ENCODE assay signal across 24 cellular contexts in the genomic region with DNA sequence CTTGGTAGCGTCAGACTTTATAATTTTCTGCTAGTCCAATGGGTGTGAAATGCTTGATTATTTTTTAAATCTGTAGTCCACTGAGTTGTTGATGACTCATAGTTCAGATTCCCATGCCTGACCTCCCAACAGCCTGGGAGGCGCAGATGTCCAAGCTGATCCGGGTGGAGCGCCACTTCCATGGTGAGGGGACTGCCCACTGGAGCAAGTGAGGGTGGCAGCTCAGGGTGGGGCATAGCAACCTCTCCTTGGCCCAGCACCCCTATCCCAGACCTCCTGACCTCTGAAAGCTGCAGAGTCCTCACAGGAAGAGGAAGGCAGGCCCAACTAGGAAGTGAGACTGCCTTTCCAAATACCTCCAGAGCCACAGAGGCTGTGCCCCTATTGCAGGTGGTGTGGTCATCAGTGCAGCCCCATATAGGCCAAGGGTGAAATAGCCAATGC. TPM values are rescaled to one million over a fixed set of nuclear protein-coding genes. Genes with fewer than 3 reads are reported as not detected.
A peak's percentile ranks its signal among the peaks of the same experiment; 100 is the strongest.
DNase-seq lines count a peak whose midpoint lies in the region; ATAC-seq and TF ChIP-seq lines count a peak whose summit lies in the region.
"Had no signal": no experiment of that assay in that cellular context is flagged by ENCODE, and none has a peak within 500 bp of the region (broad histone marks: within the 10 kb centered on the region; RNA-seq: fewer than 3 reads in every experiment).

No MANE protein-coding gene starts in this region.

- H3K4me3 ChIP-seq in esophagus muscularis mucosa = no peak overlapping the region
- H3K4me3 ChIP-seq: BLaER1, Peyer's patch, right lobe of liver had no signal

- no peak for ATAC-seq in GM21723 (IDR thresholded peaks at IDR 0.05; ENCODE audit: unreplicated experiment)
- ATAC-seq in esophagus mucosa = no peak
- ATAC-seq: activated CD4-positive, CD25-positive, alpha-beta regulatory T cell treated with anti-CD3 and anti-CD28 coated beads, Interleukin-2, amount 50 U/mL, for 24 hours; foreskin keratinocyte; right lobe of liver had no signal

- peak overlapping the region; percentile 74 for H3K4me3 Mint-ChIP-seq in activated T-helper 1 cell treated with anti-CD3 and anti-CD28 coated beads, Interleukin-12 subunit alpha, Interleukin-12 subunit beta, Interleukin-2, Interleukin-4 antibody, amounts not matched to agents 30 ng/mL and 10 ng/mL and 1 ng/mL, durations not matched to agents 14 hours and 24 hours and 36 hours
- H3K4me3 Mint-ChIP-seq: endodermal cell, memory B cell had no signal

- H3K9me3 ChIP-seq in esophagus muscularis mucosa = no peaks in the 10 kb centered on the region
- H3K9me3 ChIP-seq: BLaER1, neutrophil, Peyer's patch, right lobe of liver had no signal

- H3K9me3 Mint-ChIP-seq in activated T-helper 1 cell treated with anti-CD3 and anti-CD28 coated beads, Interleukin-12 subunit alpha, Interleukin-12 subunit beta, Interleukin-2, Interleukin-4 antibody, amounts not matched to agents 30 ng/mL and 10 ng/mL and 1 ng/mL, durations not matched to agents 14 hours and 24 hours and 36 hours = no peaks in the 10 kb centered on the region
- H3K9me3 Mint-ChIP-seq: endodermal cell, memory B cell had no signal

- TF ChIP-seq POLR2A in esophagus muscularis mucosa (IDR thresholded peaks at IDR 0.05; ENCODE audit: low read depth) = no peak

- peaks cover 43% of the 10 kb centered on the region for H3K36me3 Mint-ChIP-seq in activated T-helper 1 cell treated with anti-CD3 and anti-CD28 coated beads, Interleukin-12 subunit alpha, Interleukin-12 subunit beta, Interleukin-2, Interleukin-4 antibody, amounts not matched to agents 30 ng/mL and 10 ng/mL and 1 ng/mL, durations not matched to agents 14 hours and 24 hours and 36 hours (ENCODE audit: low read depth)
- H3K36me3 Mint-ChIP-seq: memory B cell had no signal

- H3K36me3 ChIP-seq in esophagus muscularis mucosa = no peaks in the 10 kb centered on the region
- H3K36me3 ChIP-seq: BLaER1, neutrophil, Peyer's patch, right lobe of liver had no signal

- TF ChIP-seq CTCF in esophagus muscularis mucosa (IDR thresholded peaks at IDR 0.05) = no peak

- no peaks in the 10 kb centered on the region for H3K27me3 Mint-ChIP-seq in activated T-helper 1 cell treated with anti-CD3 and anti-CD28 coated beads, Interleukin-12 subunit alpha, Interleukin-12 subunit beta, Interleukin-2, Interleukin-4 antibody, amounts not matched to agents 30 ng/mL and 10 ng/mL and 1 ng/mL, durations not matched to agents 14 hours and 24 hours and 36 hours (ENCODE audit: insufficient read depth)

- intact Hi-C loops in activated T-helper 1 cell treated with anti-CD3 and anti-CD28 coated beads, Interleukin-12 subunit alpha, Interleukin-12 subunit beta, Interleukin-2, Interleukin-4 antibody, amounts not matched to agents 30 ng/mL and 10 ng/mL and 1 ng/mL, durations not matched to agents 14 hours and 24 hours and 36 hours (cut with micrococcal nuclease) = no loop called here
- intact Hi-C loops in esophagus muscularis mucosa (cut with DNase I) = no loop called here

- WGBS in esophagus muscularis mucosa = 93% methylated on average over 4 of the region's 4 CpGs

- peaks cover 43% of the 10 kb centered on the region for H3K4me1 Mint-ChIP-seq in activated T-helper 1 cell treated with anti-CD3 and anti-CD28 coated beads, Interleukin-12 subunit alpha, Interleukin-12 subunit beta, Interleukin-2, Interleukin-4 antibody, amounts not matched to agents 30 ng/mL and 10 ng/mL and 1 ng/mL, durations not matched to agents 14 hours and 24 hours and 36 hours (ENCODE audit: low read depth)

- H3K4me1 ChIP-seq in esophagus muscularis mucosa = peaks cover 13 to 26% (median 18%) of the 10 kb centered on the region in 4 donors
- H3K4me1 ChIP-seq: foreskin keratinocyte had no signal

- H3K27me3 ChIP-seq in esophagus muscularis mucosa = peaks cover 0 to 83% (median 29%) of the 10 kb centered on the region in 4 donors

- DNase-seq in Ammon's horn (ENCODE audit: low spot score) (peak; percentile 57), EL (peak; percentile 13), myocyte (ENCODE audit: low read depth) (peak; percentile 60), esophagus muscularis mucosa (ENCODE audit: extremely low spot score) (no peak)
- no peak for DNase-seq in activated T-helper 1 cell treated with anti-CD3 and anti-CD28 coated beads, Interleukin-12 subunit alpha, Interleukin-12 subunit beta, Interleukin-2, Interleukin-4 antibody, amounts not matched to agents 30 ng/mL and 10 ng/mL and 1 ng/mL, durations not matched to agents 14 hours and 24 hours and 36 hours (ENCODE audit: low spot score)
- DNase-seq in stimulated activated naive CD4-positive, alpha-beta T cell (lab: John Stamatoyannopoulos, UW) = no peak
- DNase-seq: activated CD8-positive, alpha-beta memory T cell treated with anti-CD3 and anti-CD28 coated beads, Interleukin-2, amount 50 U/mL, for 48 hours; central memory CD4-positive, alpha-beta T cell; endodermal cell; foreskin keratinocyte; MM.1S; NCI-H2081 treated with DMSO at 0.1 percent for 48 hours; NCI-H82; Peyer's patch; stimulated activated CD4-positive, alpha-beta T cell treated with anti-CD3 and anti-CD28 coated beads, Interleukin-1b, Interleukin-23, amount 100 ng/mL, for 48 hours; SW 1271 had no signal

- H3K27ac ChIP-seq in esophagus muscularis mucosa (replicated peaks in 1 of 4) = no peak overlapping the region
- H3K27ac ChIP-seq: BLaER1, foreskin keratinocyte, neutrophil, Peyer's patch, right lobe of liver had no signal

- no peak overlapping the region for H3K27ac Mint-ChIP-seq in activated T-helper 1 cell treated with anti-CD3 and anti-CD28 coated beads, Interleukin-12 subunit alpha, Interleukin-12 subunit beta, Interleukin-2, Interleukin-4 antibody, amounts not matched to agents 30 ng/mL and 10 ng/mL and 1 ng/mL, durations not matched to agents 14 hours and 24 hours and 36 hours
- H3K27ac Mint-ChIP-seq: endodermal cell, memory B cell had no signal

- no peak for TF ChIP-seq EP300 in esophagus muscularis mucosa (IDR thresholded peaks at IDR 0.05)

RNA-seq across cellular contexts. Expression of gene MAL, which starts 4.4 kb away (rescaled TPM):
- total RNA-seq in activated T-helper 1 cell treated with anti-CD3 and anti-CD28 coated beads, Interleukin-12 subunit alpha, Interleukin-12 subunit beta, Interleukin-2, Interleukin-4 antibody, amounts not matched to agents 30 ng/mL and 10 ng/mL and 1 ng/mL, durations not matched to agents 14 hours and 24 hours and 36 hours = 264 and 272 TPM in 2 replicates
- total RNA-seq in myocyte (1.6 and 2.2 TPM in 2 replicates), esophagus muscularis mucosa (10 to 100 TPM; 23.3 to 46.2 (median 36.6) TPM), esophagus mucosa (382 TPM)
- 2.5 TPM for polyA plus RNA-seq in myocyte (2012)
- total RNA-seq: endodermal cell, foreskin keratinocyte, H4 had no signal
- polyA plus RNA-seq: foreskin keratinocyte had no signal

Comparison
In these comparisons a context has a peak if more than half of its experiments do, and no peak if none do; other contexts are left out.
1. DNase-seq: peak in Ammon's horn (single experiment), EL (single experiment) and myocyte (single experiment); none in activated T-helper 1 cell treated with anti-CD3 and anti-CD28 coated beads, Interleukin-12 subunit alpha, Interleukin-12 subunit beta, Interleukin-2, Interleukin-4 antibody, amounts not matched to agents 30 ng/mL and 10 ng/mL and 1 ng/mL, durations not matched to agents 14 hours and 24 hours and 36 hours (single experiment), stimulated activated naive CD4-positive, alpha-beta T cell (0 of 6) and esophagus muscularis mucosa (single experiment).